In the genomic region with DNA sequence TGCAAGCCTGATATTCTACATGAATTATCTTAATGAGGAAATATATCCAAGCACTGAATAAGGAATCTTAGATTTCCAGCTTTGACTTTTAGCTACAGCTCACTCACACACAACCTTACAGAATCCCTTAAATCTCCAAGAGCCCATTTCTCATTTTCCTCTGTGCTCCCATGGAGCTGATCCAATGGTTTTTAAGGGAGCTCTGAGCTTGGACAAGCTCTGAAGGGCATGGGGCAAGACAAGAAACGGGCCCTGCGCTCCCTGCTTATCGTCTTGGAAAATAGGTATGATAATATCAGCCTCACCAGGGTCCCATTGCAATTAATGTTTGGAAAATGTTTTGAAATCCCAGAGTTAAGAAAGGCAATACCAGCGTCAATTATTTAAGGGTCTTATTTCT, we compare ENCODE assay signal across 14 cellular contexts.
"Had no signal": no experiment of that assay in that cellular context is flagged by ENCODE, and none has a peak within 500 bp of the region (broad histone marks: within the 10 kb centered on the region; RNA-seq: fewer than 3 reads in every experiment).

No MANE protein-coding gene starts in this region.

- H2AFZ ChIP-seq: parathyroid adenoma had no signal

- H3K27me3 Mint-ChIP-seq: activated CD4-positive, alpha-beta memory T cell treated with anti-CD3 and anti-CD28 coated beads for 36 hours; activated CD4-positive, alpha-beta T cell treated with anti-CD3 and anti-CD28 coated beads for 36 hours; activated CD8-positive, alpha-beta memory T cell treated with anti-CD3 and anti-CD28 coated beads, Interleukin-2, amount 10 ng/mL, durations not matched to agents 7 days and 5 days; stimulated activated memory B cell treated with anti-CD40 and anti-IgM and Interleukin-4, amounts not matched to agents 10 μg/mL and 1 μg/mL and 100 μg/mL, for 72 hours had no signal

- H3K4me1 ChIP-seq: adrenal gland, parathyroid adenoma had no signal

- H3K4me3 ChIP-seq: adrenal gland had no signal

- ATAC-seq: activated CD4-positive, alpha-beta T cell treated with anti-CD3 and anti-CD28 coated beads for 36 hours; activated CD8-positive, alpha-beta memory T cell treated with anti-CD3 and anti-CD28 coated beads, Interleukin-2, amount 10 ng/mL, durations not matched to agents 7 days and 5 days; left ventricle myocardium superior; stimulated activated memory B cell treated with anti-CD40 and anti-IgM and Interleukin-4, amounts not matched to agents 10 μg/mL and 1 μg/mL and 100 μg/mL, for 72 hours had no signal

- DNase-seq: activated CD4-positive, alpha-beta memory T cell treated with anti-CD3 and anti-CD28 coated beads for 36 hours; activated CD4-positive, alpha-beta T cell treated with anti-CD3 and anti-CD28 coated beads for 36 hours; activated CD8-positive, alpha-beta memory T cell treated with anti-CD3 and anti-CD28 coated beads, Interleukin-2, amount 10 ng/mL, durations not matched to agents 7 days and 5 days; activated naive CD4-positive, alpha-beta T cell treated with anti-CD3 and anti-CD28 coated beads, Interleukin-2, amount 50 U/mL, for 16 hours; activated T-cell treated with anti-CD3 and anti-CD28 coated beads, Interleukin-2, amount 50 U/mL, for 1 hour; adrenal gland; central memory CD4-positive, alpha-beta T cell; cortex of kidney; effector CD8-positive, alpha-beta T cell; hypothalamus; left ventricle myocardium superior; stimulated activated CD4-positive, alpha-beta T cell treated with anti-CD3 and anti-CD28 coated beads, Interleukin-2, amount 100 ng/mL, for 48 hours had no signal

- H3K4me3 Mint-ChIP-seq: activated CD4-positive, alpha-beta memory T cell treated with anti-CD3 and anti-CD28 coated beads for 36 hours; activated CD4-positive, alpha-beta T cell treated with anti-CD3 and anti-CD28 coated beads for 36 hours; activated CD8-positive, alpha-beta memory T cell treated with anti-CD3 and anti-CD28 coated beads, Interleukin-2, amount 10 ng/mL, durations not matched to agents 7 days and 5 days; stimulated activated memory B cell treated with anti-CD40 and anti-IgM and Interleukin-4, amounts not matched to agents 10 μg/mL and 1 μg/mL and 100 μg/mL, for 72 hours had no signal

- H3K27me3 ChIP-seq: adrenal gland had no signal

- H3K9ac ChIP-seq: parathyroid adenoma had no signal

- H3K36me3 Mint-ChIP-seq: activated CD4-positive, alpha-beta memory T cell treated with anti-CD3 and anti-CD28 coated beads for 36 hours; activated CD8-positive, alpha-beta memory T cell treated with anti-CD3 and anti-CD28 coated beads, Interleukin-2, amount 10 ng/mL, durations not matched to agents 7 days and 5 days; stimulated activated memory B cell treated with anti-CD40 and anti-IgM and Interleukin-4, amounts not matched to agents 10 μg/mL and 1 μg/mL and 100 μg/mL, for 72 hours had no signal

- H3K36me3 ChIP-seq: adrenal gland had no signal

- H3K9me3 Mint-ChIP-seq: stimulated activated memory B cell treated with anti-CD40 and anti-IgM and Interleukin-4, amounts not matched to agents 10 μg/mL and 1 μg/mL and 100 μg/mL, for 72 hours had no signal

- H3K27ac Mint-ChIP-seq: activated CD4-positive, alpha-beta memory T cell treated with anti-CD3 and anti-CD28 coated beads for 36 hours; activated CD4-positive, alpha-beta T cell treated with anti-CD3 and anti-CD28 coated beads for 36 hours; activated CD8-positive, alpha-beta memory T cell treated with anti-CD3 and anti-CD28 coated beads, Interleukin-2, amount 10 ng/mL, durations not matched to agents 7 days and 5 days; stimulated activated memory B cell treated with anti-CD40 and anti-IgM and Interleukin-4, amounts not matched to agents 10 μg/mL and 1 μg/mL and 100 μg/mL, for 72 hours had no signal

- H3K9me3 ChIP-seq: adrenal gland had no signal

- H3K27ac ChIP-seq: parathyroid adenoma had no signal

- H3K4me1 Mint-ChIP-seq: activated CD4-positive, alpha-beta T cell treated with anti-CD3 and anti-CD28 coated beads for 36 hours; activated CD8-positive, alpha-beta memory T cell treated with anti-CD3 and anti-CD28 coated beads, Interleukin-2, amount 10 ng/mL, durations not matched to agents 7 days and 5 days; stimulated activated memory B cell treated with anti-CD40 and anti-IgM and Interleukin-4, amounts not matched to agents 10 μg/mL and 1 μg/mL and 100 μg/mL, for 72 hours had no signal
